In genomic region chr3:159795050-159795449, GRCh38 we compare ENCODE assay signal across 1 cellular context.
TF ChIP-seq lines count a peak whose summit lies in the region.

No MANE protein-coding gene starts in this region.

TF ChIP-seq in HepG2, 621 proteins besides CTCF, POLR2A, EP300 and RAD21:
- TF ChIP-seq ZNF343 (CRISPR knock-in tag; IDR thresholded peaks at IDR 0.05) = no peak
- no peak for TF ChIP-seq SNAPC5 (CRISPR knock-in tag; IDR thresholded peaks at IDR 0.05; ENCODE audit: borderline replicate concordance)
- TF ChIP-seq ZEB1 (IDR thresholded peaks at IDR 0.05; ENCODE audit: insufficient replicate concordance, low read depth) = no peak
- TF ChIP-seq HCFC1 (IDR thresholded peaks at IDR 0.05; ENCODE audit: low read depth, low read length) = no peak
- no peak for TF ChIP-seq TEAD2 (CRISPR knock-in tag; IDR thresholded peaks at IDR 0.05)
- no peak for TF ChIP-seq ATM (IDR thresholded peaks at IDR 0.05; ENCODE audit: borderline replicate concordance)
